Comparison of ENCODE assay signal across 8 cellular contexts in genomic region chr17:76736349-76737081, GRCh38. TPM values are rescaled to one million over a fixed set of nuclear protein-coding genes. Genes with fewer than 3 reads are reported as not detected.
DNase-seq lines count a peak whose midpoint lies in the region; ATAC-seq and TF ChIP-seq lines count a peak whose summit lies in the region.

No MANE protein-coding gene starts in this region.

- in situ Hi-C loops in Panc1 (cut with HindIII; ENCODE audit: low pct_unique_long_range_greater_than_20kb, low sequenced_read_pairs), result no loop called here

- TF ChIP-seq CTCF in 22Rv1 (IDR thresholded peaks at IDR 0.05), result no peak
- TF ChIP-seq CTCF in Panc1 (IDR thresholded peaks at IDR 0.05), result no peak; the same call in 1 of the 2 replicates
- TF ChIP-seq CTCF in upper lobe of left lung (IDR thresholded peaks at IDR 0.05), result peak in 4 of 6 experiments; percentile 33 to 54 (median 48)

- H3K4me3 ChIP-seq in Panc1 (ENCODE audit: low read depth in 2 of 2, low read length in 2 of 2) (peak overlapping the region; percentile 96 to 97), upper lobe of left lung (peak overlapping the region; percentile 69 to 100 (median 86))

- ATAC-seq in GM18505 (IDR thresholded peaks at IDR 0.05; ENCODE audit: unreplicated experiment) (peak; percentile 19), HG03175 (IDR thresholded peaks at IDR 0.05; ENCODE audit: unreplicated experiment) (peak; percentile 14), Panc1 (peak; percentile 13), upper lobe of left lung (ENCODE audit: low FRiP score in 2 of 2) (peak; percentile 30 to 76)

- intact Hi-C loops in Panc1 (cut with micrococcal nuclease; ENCODE audit: unreplicated experiment), result no loop called here

- no peak for DNase-seq in Panc1 (ENCODE audit: low read depth, low spot score)
- peak; percentile 70 for DNase-seq in activated naive CD4-positive, alpha-beta T cell treated with anti-CD3 and anti-CD28 coated beads, Interleukin-2, amount 50 U/mL, for 16 hours
- peak; percentile 57 for DNase-seq in glomerular visceral epithelial cell (ENCODE audit: extremely low spot score)
- DNase-seq in occipital lobe (lab: John Stamatoyannopoulos, UW), result peak; percentile 49
- peak; percentile 80 to 96 for DNase-seq in upper lobe of left lung

- H3K4me1 ChIP-seq in Panc1 (ENCODE audit: control insufficient read depth, insufficient read depth, low read length) (peaks cover 42% of the 10 kb centered on the region), upper lobe of left lung (peaks cover 53 to 65% (median 62%) of the 10 kb centered on the region in 4 donors)

- TF ChIP-seq POLR2A in GM18505 (IDR thresholded peaks at IDR 0.05; ENCODE audit: borderline replicate concordance, extremely low read depth, insufficient read depth, insufficient read length) (peak; percentile 19), upper lobe of left lung (IDR thresholded peaks at IDR 0.05) (peak in 1 of 4 donors; percentile 69)

- TF ChIP-seq EP300 in upper lobe of left lung (IDR thresholded peaks at IDR 0.05), result peak in 1 of 4 donors; percentile 18

- peaks cover 50% of the 10 kb centered on the region for H3K36me3 ChIP-seq in Panc1 (ENCODE audit: control insufficient read depth, insufficient read depth, low read length)
- H3K36me3 ChIP-seq in upper lobe of left lung, result peaks cover 10 to 46% (median 37%) of the 10 kb centered on the region in 4 donors

- BruUV-seq in Panc1 (replicated peaks; lab: Mats Ljungman, UMichigan), result no TSS peak

- H3K9me3 ChIP-seq in Panc1 (ENCODE audit: control insufficient read depth, insufficient read depth, low read depth, low read length) (no peaks in the 10 kb centered on the region), upper lobe of left lung (no peaks in the 10 kb centered on the region)

- POLR2A ChIA-PET in Panc1 (lab: Charles Lee), result interaction anchor here (0.5 to 0.7 kb wide), 2 partner anchors 9 to 1405 kb away, joined by 3 to 10 read pairs; no protein-coding TSS in a partner anchor

- H3K27ac ChIP-seq in 22Rv1, result peak overlapping the region; percentile 99
- peak overlapping the region; percentile 98 for H3K27ac ChIP-seq in Panc1 (ENCODE audit: low read length)
- peak overlapping the region; percentile 96 to 100 (median 99) for H3K27ac ChIP-seq in upper lobe of left lung

- no peaks in the 10 kb centered on the region for H3K27me3 ChIP-seq in Panc1 (ENCODE audit: control insufficient read depth, insufficient read depth, low read length)
- no peaks in the 10 kb centered on the region for H3K27me3 ChIP-seq in upper lobe of left lung

- CTCF ChIA-PET in Panc1 (lab: Charles Lee), result no interaction called here

- 0 to 1% methylated on average over 28 to 44 of the region's 117 CpGs for WGBS in upper lobe of left lung, 2 donors

RNA-seq across cellular contexts. Expression of gene SRSF2, which starts 0.6 kb away (rescaled TPM):
- total RNA-seq in Panc1 (2021; ENCODE audit: unreplicated experiment) (436 TPM), occipital lobe (87.7 TPM), upper lobe of left lung (100 to 1,000 TPM; 133 to 454 (median 211) TPM)
- 358 TPM for polyA plus RNA-seq in Panc1 (2012; ENCODE audit: insufficient read length)

RNA-seq across cellular contexts. Expression of gene MFSD11, which starts 1.4 kb away (rescaled TPM):
- 42.3 TPM for total RNA-seq in Panc1 (2021; ENCODE audit: unreplicated experiment)
- 15.3 TPM for polyA plus RNA-seq in Panc1 (2012; ENCODE audit: insufficient read length)
- 61.3 TPM for total RNA-seq in occipital lobe
- 10 to 100 TPM; 23.9 to 49.2 (median 34.4) TPM for total RNA-seq in upper lobe of left lung

RNA-seq across cellular contexts. Expression of gene METTL23, which starts 9.9 kb away (rescaled TPM):
- total RNA-seq in Panc1 (2021; ENCODE audit: unreplicated experiment) (42.8 TPM), occipital lobe (17.8 TPM), upper lobe of left lung (10 to 100 TPM; 13.6 to 38.9 (median 28.3) TPM)
- polyA plus RNA-seq in Panc1 (2012; ENCODE audit: insufficient read length), result 28.6 TPM

RNA-seq across cellular contexts. Expression of gene JMJD6, which starts 10.1 kb away (rescaled TPM):
- total RNA-seq in Panc1 (2021; ENCODE audit: unreplicated experiment), result 60.0 TPM
- polyA plus RNA-seq in Panc1 (2012; ENCODE audit: insufficient read length), result 54.8 TPM
- total RNA-seq in occipital lobe, result 20.0 TPM
- 10 to 100 TPM; 23.3 to 63.9 (median 31.0) TPM for total RNA-seq in upper lobe of left lung

RNA-seq across cellular contexts. Expression of gene MXRA7, which starts 25.8 kb away (rescaled TPM):
- 77.9 TPM for total RNA-seq in Panc1 (2021; ENCODE audit: unreplicated experiment)
- polyA plus RNA-seq in Panc1 (2012; ENCODE audit: insufficient read length), result 88.4 TPM
- 34.6 TPM for total RNA-seq in occipital lobe
- total RNA-seq in upper lobe of left lung, result 100 to 1,000 TPM in 1 of 6 donors, 10 to 100 TPM in 5; 21.0 to 147 (median 73.5) TPM

Comparison
In these comparisons a context has a peak if more than half of its experiments do, and no peak if none do; other contexts are left out.
1. CTCF ChIP-seq: peak in upper lobe of left lung (4 of 6); none in 22Rv1 (single experiment) and Panc1 (single experiment).
2. Peak in every context shown above with its lines, with median percentiles within 50 percentile points of each other: H3K27ac ChIP-seq and ATAC-seq.